Comparison of ENCODE assay signal across 25 cellular contexts in genomic region chr11:80362578-80362977, GRCh38.
"Had no signal": no experiment of that assay in that cellular context is flagged by ENCODE, and none has a peak within 500 bp of the region (broad histone marks: within the 10 kb centered on the region; RNA-seq: fewer than 3 reads in every experiment).

No MANE protein-coding gene starts in this region.

- FAIRE-seq: pancreas, small intestine, TTC549 had no signal

- H3K4me1 ChIP-seq: body of pancreas, gastroesophageal sphincter, pancreas, right lobe of liver, tibial artery had no signal

- ATAC-seq: activated CD8-positive, alpha-beta T cell treated with anti-CD3 and anti-CD28 coated beads, Interleukin-2, amount 10 ng/mL, durations not matched to agents 7 days and 5 days; activated naive CD8-positive, alpha-beta T cell treated with anti-CD3 and anti-CD28 coated beads, Interleukin-2, amount 50 U/mL, for 24 hours; body of pancreas; gastroesophageal sphincter; left cardiac atrium; mucosa of descending colon; pancreas; right lobe of liver; stimulated activated effector memory CD8-positive, alpha-beta T cell treated with anti-CD3 and anti-CD28 coated beads, Interleukin-12 subunit alpha, Interleukin-12 subunit beta, amount 100 ng/mL, for 72 hours; stimulated activated naive CD8-positive, alpha-beta T cell treated with anti-CD3 and anti-CD28 coated beads, Interleukin-15, amount 100 ng/mL, for 72 hours had no signal

- DNase-seq: activated CD4-positive, alpha-beta T cell treated with anti-CD3 and anti-CD28 coated beads for 1 hour; activated CD4-positive, alpha-beta T cell treated with anti-CD3 and anti-CD28 coated beads, Interleukin-2, amount 50 U/mL, for 1 hour; activated CD8-positive, alpha-beta T cell treated with anti-CD3 and anti-CD28 coated beads, Interleukin-2, amount 10 ng/mL, durations not matched to agents 7 days and 5 days; activated gamma-delta T cell; activated naive CD4-positive, alpha-beta T cell treated with anti-CD3 and anti-CD28 coated beads, Interleukin-2, amount 50 U/mL, for 16 hours; activated naive CD8-positive, alpha-beta T cell treated with anti-CD3 and anti-CD28 coated beads, Interleukin-2, amount 50 U/mL, for 24 hours; anterior cingulate cortex; body of pancreas; caudate nucleus; dermis blood vessel endothelial cell; effector CD8-positive, alpha-beta T cell; head of caudate nucleus; islet precursor cell; left cardiac atrium; mucosa of descending colon; nephron progenitor cell; pancreas; right lobe of liver; small intestine; stimulated activated CD4-positive, alpha-beta T cell treated with anti-CD3 and anti-CD28 coated beads, Interleukin-2, amount 100 ng/mL, for 24 hours; stimulated activated naive CD8-positive, alpha-beta T cell treated with anti-CD3 and anti-CD28 coated beads, Interleukin-15, amount 100 ng/mL, for 72 hours; tibial artery had no signal

- H3K4me3 ChIP-seq: body of pancreas, gastroesophageal sphincter, mucosa of descending colon, pancreas, right lobe of liver, tibial artery had no signal

- H3K36me3 ChIP-seq: gastroesophageal sphincter, pancreas, right lobe of liver, tibial artery had no signal

- H3K9me3 ChIP-seq: body of pancreas, gastroesophageal sphincter, mucosa of descending colon, pancreas, right lobe of liver, tibial artery had no signal

- H3K27ac ChIP-seq: body of pancreas, gastroesophageal sphincter, pancreas, right lobe of liver, tibial artery had no signal

- H3K27me3 ChIP-seq: body of pancreas, gastroesophageal sphincter, pancreas, right lobe of liver, tibial artery had no signal
